In the genomic region with DNA sequence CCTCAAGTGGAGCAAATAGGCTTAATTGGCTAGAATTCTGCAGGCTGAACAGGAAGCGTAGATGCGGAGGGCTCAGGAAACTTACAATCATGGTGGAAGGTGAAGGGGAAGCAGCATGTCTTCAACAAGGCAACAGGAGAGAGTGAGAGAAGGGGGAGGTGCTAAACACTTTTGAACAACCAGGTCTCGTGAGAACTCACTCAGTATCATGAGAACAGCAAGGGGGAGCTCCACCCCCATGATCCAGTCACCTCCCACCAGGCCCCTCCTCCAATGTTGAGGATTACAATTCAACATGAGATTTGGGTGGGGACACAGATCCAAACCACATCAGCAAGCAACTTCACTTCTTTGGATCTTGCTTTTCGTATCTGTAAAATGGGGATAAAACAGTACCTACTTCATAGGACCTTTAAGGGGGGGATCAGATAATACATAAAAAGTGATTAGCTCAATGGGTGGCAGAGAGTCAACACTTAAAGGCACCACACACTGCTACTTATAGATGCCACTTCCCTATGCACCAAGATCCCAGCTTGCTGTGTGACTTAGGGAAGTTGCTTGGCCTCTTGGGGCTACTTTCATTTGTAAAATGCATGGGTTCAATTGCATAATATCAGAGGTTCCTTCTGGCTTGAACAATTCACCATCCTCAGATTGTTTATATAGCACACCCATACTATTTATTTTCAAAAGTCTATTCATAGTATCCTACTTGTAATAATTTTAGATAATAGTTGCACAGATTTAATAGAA, we compare ENCODE assay signal across 17 cellular contexts.
"Had no signal": no experiment of that assay in that cellular context is flagged by ENCODE, and none has a peak within 500 bp of the region (broad histone marks: within the 10 kb centered on the region; RNA-seq: fewer than 3 reads in every experiment).

No MANE protein-coding gene starts in this region.

- H3K27ac ChIP-seq: skin epidermis, tibial nerve, vagina had no signal

- DNase-seq: activated CD4-positive, CD25-positive, alpha-beta regulatory T cell treated with anti-CD3 and anti-CD28 coated beads, Interleukin-2, amount 50 U/mL, for 72 hours; activated naive CD4-positive, alpha-beta T cell treated with Interleukin-2 at 50 U/mL for 16 hours; activated naive CD8-positive, alpha-beta T cell treated with anti-CD3 and anti-CD28 coated beads, Interleukin-2, amount 50 U/mL, for 24 hours; aorta; cerebellar nuclear complex; effector CD8-positive, alpha-beta T cell; foreskin fibroblast; immature natural killer cell; nucleus accumbens; posterior cingulate gyrus; stimulated activated CD4-positive, alpha-beta T cell treated with anti-CD3 and anti-CD28 coated beads, Interleukin-15, amount 100 ng/mL, for 24 hours; stimulated activated CD4-positive, alpha-beta T cell treated with anti-CD3 and anti-CD28 coated beads, Interleukin-4, amount 100 ng/mL, for 1 hour; stimulated activated naive B cell treated with anti-CD40 and anti-IgM and Interleukin-4, amounts not matched to agents 10 μg/mL and 1 μg/mL and 100 μg/mL, for 72 hours; substantia nigra had no signal

- H3K9me3 ChIP-seq: tibial nerve, vagina had no signal

- H3K36me3 ChIP-seq: tibial nerve, vagina had no signal

- H3K4me1 ChIP-seq: tibial nerve, vagina had no signal

- H3K4me3 ChIP-seq: skin epidermis, tibial nerve, vagina had no signal

- H3K27me3 ChIP-seq: tibial nerve, vagina had no signal
